ENCODE assay signal across 8 cellular contexts in genomic region chr2:46569061-46569560, GRCh38. TPM values are rescaled to one million over a fixed set of nuclear protein-coding genes. Genes with fewer than 3 reads are reported as not detected.
DNase-seq lines count a peak whose midpoint lies in the region; ATAC-seq and TF ChIP-seq lines count a peak whose summit lies in the region.

No MANE protein-coding gene starts in this region.

- intact Hi-C loops in transverse colon (cut with DNase I; ENCODE audit: low total_unique reads) = no loop called here

- no peak for TF ChIP-seq CTCF in OCI-LY3 (IDR thresholded peaks at IDR 0.05; ENCODE audit: low read depth, low read length)
- no peak for TF ChIP-seq CTCF in right atrium auricular region (IDR thresholded peaks at IDR 0.05)
- no peak for TF ChIP-seq CTCF in transverse colon (IDR thresholded peaks at IDR 0.05)

- peak overlapping the region; percentile 97 for H3K27ac ChIP-seq in OCI-LY3 (ENCODE audit: low read length)
- H3K27ac ChIP-seq in right atrium auricular region = peak overlapping the region; percentile 70 to 74
- H3K27ac ChIP-seq in transverse colon = peak overlapping the region; percentile 64 to 74 (median 72)

- no peak overlapping the region for H2AFZ ChIP-seq in OCI-LY3 (ENCODE audit: low read depth, low read length)

- peak overlapping the region; percentile 52 for H3K4me3 ChIP-seq in OCI-LY3 (ENCODE audit: low read length)
- no peak overlapping the region for H3K4me3 ChIP-seq in right atrium auricular region
- H3K4me3 ChIP-seq in transverse colon = no peak overlapping the region

- TF ChIP-seq EP300 in transverse colon (IDR thresholded peaks at IDR 0.05; ENCODE audit: low read depth) = no peak

- H3K9me3 ChIP-seq in OCI-LY3 (ENCODE audit: insufficient read depth, low read length) (no peaks in the 10 kb centered on the region), right atrium auricular region (no peaks in the 10 kb centered on the region), transverse colon (no peaks in the 10 kb centered on the region)

- peak overlapping the region; percentile 80 for H3K9ac ChIP-seq in OCI-LY3 (ENCODE audit: low read length)

- H3K4me1 ChIP-seq in OCI-LY3 (ENCODE audit: low read length) = peaks cover 85% of the 10 kb centered on the region
- peaks cover 0 to 86% of the 10 kb centered on the region in 2 donors for H3K4me1 ChIP-seq in right atrium auricular region
- peaks cover 9 to 74% (median 21%) of the 10 kb centered on the region in 4 donors for H3K4me1 ChIP-seq in transverse colon

- in situ Hi-C loops in transverse colon (cut with MboI; ENCODE audit: low pct_ligation_motif_present in 1 of 4, low pct_unique_long_range_greater_than_20kb in 1 of 4, low sequenced_read_pairs in 3 of 4) = no loop called here

- H3K4me2 ChIP-seq in OCI-LY3 (ENCODE audit: low read length) = peak overlapping the region; percentile 79

- H3K27me3 ChIP-seq in OCI-LY3 (ENCODE audit: low read depth, low read length) (no peaks in the 10 kb centered on the region), right atrium auricular region (no peaks in the 10 kb centered on the region), transverse colon (no peaks in the 10 kb centered on the region)

- no peak for TF ChIP-seq POLR2A in transverse colon (IDR thresholded peaks at IDR 0.05)

- WGBS in transverse colon (ENCODE audit: low coverage in 1 of 2), 2 donors = 47 to 63% methylated on average over 2 to 7 of the region's 7 CpGs

- H3K36me3 ChIP-seq in OCI-LY3 (replicated peaks; ENCODE audit: low read depth, low read length) (peaks cover 9% of the 10 kb centered on the region), right atrium auricular region (no peaks in the 10 kb centered on the region), transverse colon (no peaks in the 10 kb centered on the region)

- peaks cover 7% of the 10 kb centered on the region for H4K20me1 ChIP-seq in OCI-LY3 (ENCODE audit: insufficient read depth, low read length)

- ATAC-seq in GM18499 (IDR thresholded peaks at IDR 0.05; ENCODE audit: insufficient read depth, unreplicated experiment) = peak; percentile 55
- peak; percentile 73 for ATAC-seq in HG02642 (IDR thresholded peaks at IDR 0.05; ENCODE audit: poor library complexity, unreplicated experiment)

- peaks cover 73% of the 10 kb centered on the region for H3K79me2 ChIP-seq in OCI-LY3 (ENCODE audit: low read length)

- DNase-seq in right atrium auricular region (ENCODE audit: low spot score) (no peak), transverse colon (no peak), COLO668 (lab: John Stamatoyannopoulos, UW; ENCODE audit: unreplicated experiment) (no peak), mucosa of gallbladder (ENCODE audit: low spot score) (no peak), DMS79 (lab: John Stamatoyannopoulos, UW) (no peak)

RNA-seq across cellular contexts. Expression of gene ATP6V1E2, which starts 26.7 kb away (rescaled TPM):
- total RNA-seq in right atrium auricular region = 1 to 10 TPM; 4.9 to 6.6 TPM
- 1 to 10 TPM in 3 of 4 donors, not detected in 1; 1.2 to 3.2 (median 2.2) TPM for total RNA-seq in transverse colon
- 8.3 TPM for total RNA-seq in mucosa of gallbladder

RNA-seq across cellular contexts. Expression of gene RHOQ, which starts 26.8 kb away (rescaled TPM):
- total RNA-seq in right atrium auricular region (100 to 1,000 TPM; 127 to 132 TPM), transverse colon (10 to 100 TPM in 3 of 4 donors, 1 to 10 TPM in 1; 8.2 to 58.1 (median 41.6) TPM), mucosa of gallbladder (60.9 TPM)

RNA-seq across cellular contexts. Expression of gene PIGF, which starts 47.7 kb away (rescaled TPM):
- total RNA-seq in right atrium auricular region (10 to 100 TPM in 1 of 2 donors, 1 to 10 TPM in 1; 5.3 to 11.6 TPM), transverse colon (10 to 100 TPM in 2 of 4 donors, 1 to 10 TPM in 2; 4.6 to 38.1 (median 14.4) TPM), mucosa of gallbladder (22.7 TPM)

RNA-seq across cellular contexts. Expression of gene CRIPT, which starts 47.9 kb away (rescaled TPM):
- total RNA-seq in right atrium auricular region = 10 to 100 TPM; 18.3 to 19.4 TPM
- 10 to 100 TPM in 3 of 4 donors, 1 to 10 TPM in 1; 6.0 to 18.1 (median 14.7) TPM for total RNA-seq in transverse colon
- total RNA-seq in mucosa of gallbladder = 17.2 TPM
